Comparison of ENCODE assay signal across 2 cellular contexts in genomic region chr7:48126037-48126436, GRCh38.
TF ChIP-seq lines count a peak whose summit lies in the region.

No MANE protein-coding gene starts in this region.

TF ChIP-seq in HEK293, 187 proteins besides CTCF, POLR2A, EP300 and RAD21 (continued from another document):
- TF ChIP-seq, protein P1, sequence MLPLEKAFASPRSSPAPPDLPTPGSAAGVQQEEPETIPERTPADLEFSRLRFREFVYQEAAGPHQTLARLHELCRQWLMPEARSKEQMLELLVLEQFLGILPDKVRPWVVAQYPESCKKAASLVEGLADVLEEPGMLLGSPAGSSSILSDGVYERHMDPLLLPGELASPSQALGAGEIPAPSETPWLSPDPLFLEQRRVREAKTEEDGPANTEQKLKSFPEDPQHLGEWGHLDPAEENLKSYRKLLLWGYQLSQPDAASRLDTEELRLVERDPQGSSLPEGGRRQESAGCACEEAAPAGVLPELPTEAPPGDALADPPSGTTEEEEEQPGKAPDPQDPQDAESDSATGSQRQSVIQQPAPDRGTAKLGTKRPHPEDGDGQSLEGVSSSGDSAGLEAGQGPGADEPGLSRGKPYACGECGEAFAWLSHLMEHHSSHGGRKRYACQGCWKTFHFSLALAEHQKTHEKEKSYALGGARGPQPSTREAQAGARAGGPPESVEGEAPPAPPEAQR (tag by site-specific recombination; IDR thresholded peaks at IDR 0.05) = no peak
- no peak for TF ChIP-seq ZNF362 (tag by site-specific recombination; IDR thresholded peaks at IDR 0.05)
TF ChIP-seq in HEK293: peak in this region for 1.

TF ChIP-seq in K562, 482 proteins besides CTCF, POLR2A, EP300 and RAD21 (continued from another document):
- TF ChIP-seq, protein P2, sequence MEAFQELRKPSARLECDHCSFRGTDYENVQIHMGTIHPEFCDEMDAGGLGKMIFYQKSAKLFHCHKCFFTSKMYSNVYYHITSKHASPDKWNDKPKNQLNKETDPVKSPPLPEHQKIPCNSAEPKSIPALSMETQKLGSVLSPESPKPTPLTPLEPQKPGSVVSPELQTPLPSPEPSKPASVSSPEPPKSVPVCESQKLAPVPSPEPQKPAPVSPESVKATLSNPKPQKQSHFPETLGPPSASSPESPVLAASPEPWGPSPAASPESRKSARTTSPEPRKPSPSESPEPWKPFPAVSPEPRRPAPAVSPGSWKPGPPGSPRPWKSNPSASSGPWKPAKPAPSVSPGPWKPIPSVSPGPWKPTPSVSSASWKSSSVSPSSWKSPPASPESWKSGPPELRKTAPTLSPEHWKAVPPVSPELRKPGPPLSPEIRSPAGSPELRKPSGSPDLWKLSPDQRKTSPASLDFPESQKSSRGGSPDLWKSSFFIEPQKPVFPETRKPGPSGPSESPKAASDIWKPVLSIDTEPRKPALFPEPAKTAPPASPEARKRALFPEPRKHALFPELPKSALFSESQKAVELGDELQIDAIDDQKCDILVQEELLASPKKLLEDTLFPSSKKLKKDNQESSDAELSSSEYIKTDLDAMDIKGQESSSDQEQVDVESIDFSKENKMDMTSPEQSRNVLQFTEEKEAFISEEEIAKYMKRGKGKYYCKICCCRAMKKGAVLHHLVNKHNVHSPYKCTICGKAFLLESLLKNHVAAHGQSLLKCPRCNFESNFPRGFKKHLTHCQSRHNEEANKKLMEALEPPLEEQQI (IDR thresholded peaks at IDR 0.05) = no peak
TF ChIP-seq in K562: peak in this region for 1.
